ENCODE assay signal across 20 cellular contexts in genomic region chr2:240225116-240225515, GRCh38.
DNase-seq lines count a peak whose midpoint lies in the region; TF ChIP-seq lines count a peak whose summit lies in the region.
"Had no signal": no experiment of that assay in that cellular context is flagged by ENCODE, and none has a peak within 500 bp of the region (broad histone marks: within the 10 kb centered on the region; RNA-seq: fewer than 3 reads in every experiment).

No MANE protein-coding gene starts in this region.

- peaks cover 52% of the 10 kb centered on the region for H3K4me1 Mint-ChIP-seq in HFFc6 (ENCODE audit: low read depth)
- H3K4me1 Mint-ChIP-seq in activated CD4-positive, alpha-beta memory T cell treated with anti-CD3 and anti-CD28 coated beads, Interleukin-2, amount 10 ng/mL, durations not matched to agents 7 days and 5 days = no peaks in the 10 kb centered on the region
- H3K4me1 Mint-ChIP-seq: CD8-positive, alpha-beta memory T cell; H9 had no signal

- DNase-seq in HFFc6 (no peak), islet precursor cell (peak; percentile 32), sigmoid colon (peak; percentile 41), NCI-H526 treated with DMSO at 0.1 percent for 48 hours (lab: John Stamatoyannopoulos, UW) (no peak), foreskin melanocyte (no peak), activated T-cell treated with anti-CD3 and anti-CD28 coated beads for 4 hours (no peak), DMS153 (lab: John Stamatoyannopoulos, UW) (no peak)
- DNase-seq in activated CD4-positive, alpha-beta memory T cell treated with anti-CD3 and anti-CD28 coated beads, Interleukin-2, amount 10 ng/mL, durations not matched to agents 7 days and 5 days = peak; percentile 7
- DNase-seq: CD8-positive, alpha-beta memory T cell; DND-41; H9; Kasumi-1; MG63; NCI-H1048; NCI-H1436 treated with DMSO at 0.1 percent for 48 hours; NCI-H2029 treated with DMSO at 0.1 percent for 48 hours; NCI-H2171; NCI-H446; NCI-H69 had no signal

- no peaks in the 10 kb centered on the region for H3K36me3 ChIP-seq in sigmoid colon
- H3K36me3 ChIP-seq: BLaER1 treated with 17β-estradiol and CSF1 and Interleukin-3, amounts not matched to agents 10 nM and 100 nM; MG63 had no signal

- H3K27ac ChIP-seq in sigmoid colon = no peak overlapping the region
- H3K27ac ChIP-seq: BLaER1 treated with 17β-estradiol and CSF1 and Interleukin-3, amounts not matched to agents 10 nM and 100 nM had no signal

- peaks cover 19% of the 10 kb centered on the region for H3K36me3 Mint-ChIP-seq in HFFc6 (ENCODE audit: low read depth)
- no peaks in the 10 kb centered on the region for H3K36me3 Mint-ChIP-seq in activated CD4-positive, alpha-beta memory T cell treated with anti-CD3 and anti-CD28 coated beads, Interleukin-2, amount 10 ng/mL, durations not matched to agents 7 days and 5 days (ENCODE audit: low read depth)

- WGBS in sigmoid colon, 2 donors = 59 to 78% methylated on average over 5 of the region's 5 CpGs

- intact Hi-C loops in sigmoid colon (cut with DNase I) = no loop called here

- H3K27me3 ChIP-seq in sigmoid colon = peaks cover 0 to 21% (median 4%) of the 10 kb centered on the region in 3 donors
- H3K27me3 ChIP-seq: BLaER1 treated with 17β-estradiol and CSF1 and Interleukin-3, amounts not matched to agents 10 nM and 100 nM; MG63 had no signal

- peaks cover 0 to 6% (median 3%) of the 10 kb centered on the region in 4 donors for H3K9me3 ChIP-seq in sigmoid colon

- TF ChIP-seq CTCF in HFFc6 (IDR thresholded peaks at IDR 0.05) (no peak), sigmoid colon (IDR thresholded peaks at IDR 0.05) (no peak)

- no peak for TF ChIP-seq EP300 in sigmoid colon (IDR thresholded peaks at IDR 0.05)

- H3K27ac Mint-ChIP-seq in HFFc6 = peak overlapping the region; percentile 64
- no peak overlapping the region for H3K27ac Mint-ChIP-seq in activated CD4-positive, alpha-beta memory T cell treated with anti-CD3 and anti-CD28 coated beads, Interleukin-2, amount 10 ng/mL, durations not matched to agents 7 days and 5 days
- H3K27ac Mint-ChIP-seq: H9 had no signal

- peak overlapping the region; percentile 44; the same call in 1 of the 2 replicates for H3K4me3 Mint-ChIP-seq in HFFc6
- H3K4me3 Mint-ChIP-seq in activated CD4-positive, alpha-beta memory T cell treated with anti-CD3 and anti-CD28 coated beads, Interleukin-2, amount 10 ng/mL, durations not matched to agents 7 days and 5 days = no peak overlapping the region
- H3K4me3 Mint-ChIP-seq: CD8-positive, alpha-beta memory T cell had no signal

- H3K4me1 ChIP-seq in sigmoid colon = no peaks in the 10 kb centered on the region

- no peak for TF ChIP-seq POLR2A in sigmoid colon (IDR thresholded peaks at IDR 0.05)

- peaks cover 19% of the 10 kb centered on the region for H3K9me3 Mint-ChIP-seq in HFFc6
- peaks cover 9% of the 10 kb centered on the region for H3K9me3 Mint-ChIP-seq in activated CD4-positive, alpha-beta memory T cell treated with anti-CD3 and anti-CD28 coated beads, Interleukin-2, amount 10 ng/mL, durations not matched to agents 7 days and 5 days

- H3K4me3 ChIP-seq in sigmoid colon = no peak overlapping the region
- H3K4me3 ChIP-seq: BLaER1 treated with 17β-estradiol and CSF1 and Interleukin-3, amounts not matched to agents 10 nM and 100 nM; MG63 had no signal

- POLR2A ChIA-PET in activated CD4-positive, alpha-beta memory T cell treated with anti-CD3 and anti-CD28 coated beads, Interleukin-2, amount 10 ng/mL, durations not matched to agents 7 days and 5 days (lab: Charles Lee) = no interaction called here

- peaks cover 1% of the 10 kb centered on the region for H3K27me3 Mint-ChIP-seq in HFFc6 (ENCODE audit: insufficient read depth)
- peaks cover 13% of the 10 kb centered on the region for H3K27me3 Mint-ChIP-seq in activated CD4-positive, alpha-beta memory T cell treated with anti-CD3 and anti-CD28 coated beads, Interleukin-2, amount 10 ng/mL, durations not matched to agents 7 days and 5 days

- CTCF ChIA-PET in activated CD4-positive, alpha-beta memory T cell treated with anti-CD3 and anti-CD28 coated beads, Interleukin-2, amount 10 ng/mL, durations not matched to agents 7 days and 5 days (lab: Charles Lee) = no interaction called here

Comparison
In these comparisons a context has a peak if more than half of its experiments do, and no peak if none do; other contexts are left out.
1. DNase-seq: peak in activated CD4-positive, alpha-beta memory T cell treated with anti-CD3 and anti-CD28 coated beads, Interleukin-2, amount 10 ng/mL, durations not matched to agents 7 days and 5 days (single experiment), islet precursor cell (single experiment) and sigmoid colon (single experiment); none in HFFc6 (single experiment), NCI-H526 treated with DMSO at 0.1 percent for 48 hours (single experiment), foreskin melanocyte (single experiment), activated T-cell treated with anti-CD3 and anti-CD28 coated beads for 4 hours (single experiment) and DMS153 (single experiment).